ENCODE assay signal across 8 cellular contexts in genomic region chr19:17078920-17079709, GRCh38. TPM values are rescaled to one million over a fixed set of nuclear protein-coding genes. Genes with fewer than 3 reads are reported as not detected.
DNase-seq lines count a peak whose midpoint lies in the region; ATAC-seq, FAIRE-seq and TF ChIP-seq lines count a peak whose summit lies in the region.

No MANE protein-coding gene starts in this region.

- POLR2A ChIA-PET in BJ (lab: Charles Lee) = no interaction called here

- H3K4me3 ChIP-seq in BJ (ENCODE audit: low read depth, low read length) (peak overlapping the region; percentile 48), MM.1S (ENCODE audit: low read length) (peak overlapping the region; percentile 63), coronary artery (peak overlapping the region; percentile 72), neural cell (ENCODE audit: low read length) (peak overlapping the region; percentile 31)

- no peak for TF ChIP-seq RAD21 in neural cell (conservative IDR thresholded peaks at IDR 0.05)

- H3K27me3 ChIP-seq in BJ (ENCODE audit: control insufficient read depth, insufficient read depth, low read length) (no peaks in the 10 kb centered on the region), MM.1S (replicated peaks; ENCODE audit: insufficient read depth, low read length) (no peaks in the 10 kb centered on the region), neural cell (ENCODE audit: insufficient read depth, low read depth, low read length) (no peaks in the 10 kb centered on the region)

- H3K9me3 ChIP-seq in MM.1S (replicated peaks; ENCODE audit: insufficient read depth, low read length) (no peaks in the 10 kb centered on the region), neural cell (ENCODE audit: low read length) (no peaks in the 10 kb centered on the region)

- no peak for FAIRE-seq in GM19239 (lab: Jason Lieb, UNC)

- H3K79me2 ChIP-seq in MM.1S (ENCODE audit: low read length) (peaks cover 86% of the 10 kb centered on the region), neural cell (replicated peaks; ENCODE audit: insufficient read depth, low read length) (peaks cover 38% of the 10 kb centered on the region)

- H4K20me1 ChIP-seq in MM.1S (ENCODE audit: insufficient read depth, low read length) = no peaks in the 10 kb centered on the region
- no peaks in the 10 kb centered on the region for H4K20me1 ChIP-seq in neural cell (ENCODE audit: insufficient read depth)

- H2AFZ ChIP-seq in MM.1S (ENCODE audit: low read length) = 0 out of 2 replicates have a peak overlapping the region, but pooled peaks have one; percentile 4
- H2AFZ ChIP-seq in neural cell (ENCODE audit: low read depth, low read length) = no peak overlapping the region

- H3F3A ChIP-seq in MM.1S (ENCODE audit: insufficient read depth, low read length) = peaks cover 36% of the 10 kb centered on the region
- no peaks in the 10 kb centered on the region for H3F3A ChIP-seq in neural cell (ENCODE audit: insufficient read depth, low read length, poor library complexity, severe bottlenecking)

- peak overlapping the region; percentile 47; the same call in 1 of the 2 replicates for H3K9ac ChIP-seq in MM.1S (ENCODE audit: low read length)
- no peak overlapping the region for H3K9ac ChIP-seq in neural cell (ENCODE audit: low read length)

- TF ChIP-seq CTCF in BJ (IDR thresholded peaks at IDR 0.05; ENCODE audit: insufficient read depth, low read depth, low read length) (no peak), MM.1S (IDR thresholded peaks at IDR 0.05; ENCODE audit: low read length) (no peak), coronary artery (IDR thresholded peaks at IDR 0.05) (no peak), neural cell (IDR thresholded peaks at IDR 0.05; ENCODE audit: poor library complexity, severe bottlenecking) (no peak)

- ATAC-seq in GM18498 (IDR thresholded peaks at IDR 0.05; ENCODE audit: unreplicated experiment) = no peak

- no peak for TF ChIP-seq EP300 in neural cell (conservative IDR thresholded peaks at IDR 0.05; ENCODE audit: poor library complexity, severe bottlenecking)

- H3K4me2 ChIP-seq in MM.1S (ENCODE audit: low read depth, low read length) (peak overlapping the region; percentile 97), neural cell (ENCODE audit: low read length) (no peak overlapping the region)

- CTCF ChIA-PET in BJ (lab: Yijun Ruan, JAX) = interaction anchor here (0.6 to 0.7 kb wide), 2 partner anchors 12 to 37 kb away, joined by 3 read pairs; no protein-coding TSS in a partner anchor

- H3K4me1 ChIP-seq in MM.1S (ENCODE audit: low read length) = peaks cover 20% of the 10 kb centered on the region

- H3K9me2 ChIP-seq in MM.1S (replicated peaks; ENCODE audit: insufficient read depth, low read length) (no peaks in the 10 kb centered on the region), neural cell (ENCODE audit: insufficient read depth, low read length) (no peaks in the 10 kb centered on the region)

- H3K36me3 ChIP-seq in BJ (ENCODE audit: control insufficient read depth, insufficient read depth, low read length) (no peaks in the 10 kb centered on the region), MM.1S (replicated peaks; ENCODE audit: insufficient read depth, low read length) (no peaks in the 10 kb centered on the region), neural cell (ENCODE audit: insufficient read depth, low read length) (no peaks in the 10 kb centered on the region)

- peak overlapping the region; percentile 71; the same call in 1 of the 2 replicates for H3K27ac ChIP-seq in MM.1S (ENCODE audit: low read length)
- peak overlapping the region; percentile 97 to 98 for H3K27ac ChIP-seq in coronary artery
- H3K27ac ChIP-seq in neural cell (ENCODE audit: low read length) = no peak overlapping the region

- DNase-seq in BJ (ENCODE audit: low read depth) (no peak), MM.1S (no peak), coronary artery (ENCODE audit: low spot score) (no peak), islet precursor cell (no peak), GM19239 (ENCODE audit: insufficient read length, low spot score) (no peak)
- no peak for DNase-seq in stimulated activated naive CD4-positive, alpha-beta T cell (lab: John Stamatoyannopoulos, UW)

TF ChIP-seq in neural cell, 6 proteins besides CTCF, POLR2A, EP300 and RAD21:
- TF ChIP-seq POLR2AphosphoS5 (IDR thresholded peaks at IDR 0.05) (no peak), MXI1 (conservative IDR thresholded peaks at IDR 0.05; ENCODE audit: poor library complexity, severe bottlenecking) (no peak), TAF1 (IDR thresholded peaks at IDR 0.05; ENCODE audit: low read depth) (no peak), SMC3 (conservative IDR thresholded peaks at IDR 0.05; ENCODE audit: poor library complexity) (no peak), EZH2 (IDR thresholded peaks at IDR 0.05; ENCODE audit: borderline replicate concordance, insufficient read depth, low read length, poor library complexity, severe bottlenecking) (no peak)
- TF ChIP-seq, protein P1, sequence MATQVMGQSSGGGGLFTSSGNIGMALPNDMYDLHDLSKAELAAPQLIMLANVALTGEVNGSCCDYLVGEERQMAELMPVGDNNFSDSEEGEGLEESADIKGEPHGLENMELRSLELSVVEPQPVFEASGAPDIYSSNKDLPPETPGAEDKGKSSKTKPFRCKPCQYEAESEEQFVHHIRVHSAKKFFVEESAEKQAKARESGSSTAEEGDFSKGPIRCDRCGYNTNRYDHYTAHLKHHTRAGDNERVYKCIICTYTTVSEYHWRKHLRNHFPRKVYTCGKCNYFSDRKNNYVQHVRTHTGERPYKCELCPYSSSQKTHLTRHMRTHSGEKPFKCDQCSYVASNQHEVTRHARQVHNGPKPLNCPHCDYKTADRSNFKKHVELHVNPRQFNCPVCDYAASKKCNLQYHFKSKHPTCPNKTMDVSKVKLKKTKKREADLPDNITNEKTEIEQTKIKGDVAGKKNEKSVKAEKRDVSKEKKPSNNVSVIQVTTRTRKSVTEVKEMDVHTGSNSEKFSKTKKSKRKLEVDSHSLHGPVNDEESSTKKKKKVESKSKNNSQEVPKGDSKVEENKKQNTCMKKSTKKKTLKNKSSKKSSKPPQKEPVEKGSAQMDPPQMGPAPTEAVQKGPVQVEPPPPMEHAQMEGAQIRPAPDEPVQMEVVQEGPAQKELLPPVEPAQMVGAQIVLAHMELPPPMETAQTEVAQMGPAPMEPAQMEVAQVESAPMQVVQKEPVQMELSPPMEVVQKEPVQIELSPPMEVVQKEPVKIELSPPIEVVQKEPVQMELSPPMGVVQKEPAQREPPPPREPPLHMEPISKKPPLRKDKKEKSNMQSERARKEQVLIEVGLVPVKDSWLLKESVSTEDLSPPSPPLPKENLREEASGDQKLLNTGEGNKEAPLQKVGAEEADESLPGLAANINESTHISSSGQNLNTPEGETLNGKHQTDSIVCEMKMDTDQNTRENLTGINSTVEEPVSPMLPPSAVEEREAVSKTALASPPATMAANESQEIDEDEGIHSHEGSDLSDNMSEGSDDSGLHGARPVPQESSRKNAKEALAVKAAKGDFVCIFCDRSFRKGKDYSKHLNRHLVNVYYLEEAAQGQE (IDR thresholded peaks at IDR 0.05; ENCODE audit: borderline replicate concordance) = no peak

RNA-seq across cellular contexts. Expression of gene MYO9B, which starts 3.5 kb away (rescaled TPM):
- 26.5 and 40.8 TPM in 2 replicates for polyA plus RNA-seq in BJ (2011; rRNA removed)
- 106 and 110 TPM in 2 replicates for polyA minus RNA-seq in BJ (2011; rRNA and poly(A)+ RNA removed)
- 27.2 and 28.5 TPM in 2 replicates for polyA plus RNA-seq in neural cell
- 34.5 and 40.9 TPM in 2 replicates for polyA minus RNA-seq in neural cell

RNA-seq across cellular contexts. Expression of gene HAUS8, which starts 3.9 kb away (rescaled TPM):
- 11.0 and 14.0 TPM in 2 replicates for polyA plus RNA-seq in BJ (2011; rRNA removed)
- polyA minus RNA-seq in BJ (2011; rRNA and poly(A)+ RNA removed) = 4.9 and 5.0 TPM in 2 replicates
- polyA plus RNA-seq in neural cell = 3.6 and 4.8 TPM in 2 replicates
- 2.4 and 3.4 TPM in 2 replicates for polyA minus RNA-seq in neural cell

RNA-seq across cellular contexts. Expression of gene CPAMD8, which starts 52.5 kb away (rescaled TPM):
- polyA plus RNA-seq in BJ (2011; rRNA removed) = 0.89 and 1.1 TPM in 2 replicates
- polyA minus RNA-seq in BJ (2011; rRNA and poly(A)+ RNA removed) = 0.33 and 0.67 TPM in 2 replicates
- 1.9 and 4.2 TPM in 2 replicates for polyA plus RNA-seq in neural cell
- polyA minus RNA-seq in neural cell = 0.46 and 1.5 TPM in 2 replicates
